Comparison of ENCODE assay signal across 1 cellular context in genomic region chr2:38978908-38979307, GRCh38.
TF ChIP-seq lines count a peak whose summit lies in the region.

No MANE protein-coding gene starts in this region.

TF ChIP-seq in GM23338, 12 proteins besides CTCF, POLR2A, EP300 and RAD21 (continued from another document):
- TF ChIP-seq, protein P1, sequence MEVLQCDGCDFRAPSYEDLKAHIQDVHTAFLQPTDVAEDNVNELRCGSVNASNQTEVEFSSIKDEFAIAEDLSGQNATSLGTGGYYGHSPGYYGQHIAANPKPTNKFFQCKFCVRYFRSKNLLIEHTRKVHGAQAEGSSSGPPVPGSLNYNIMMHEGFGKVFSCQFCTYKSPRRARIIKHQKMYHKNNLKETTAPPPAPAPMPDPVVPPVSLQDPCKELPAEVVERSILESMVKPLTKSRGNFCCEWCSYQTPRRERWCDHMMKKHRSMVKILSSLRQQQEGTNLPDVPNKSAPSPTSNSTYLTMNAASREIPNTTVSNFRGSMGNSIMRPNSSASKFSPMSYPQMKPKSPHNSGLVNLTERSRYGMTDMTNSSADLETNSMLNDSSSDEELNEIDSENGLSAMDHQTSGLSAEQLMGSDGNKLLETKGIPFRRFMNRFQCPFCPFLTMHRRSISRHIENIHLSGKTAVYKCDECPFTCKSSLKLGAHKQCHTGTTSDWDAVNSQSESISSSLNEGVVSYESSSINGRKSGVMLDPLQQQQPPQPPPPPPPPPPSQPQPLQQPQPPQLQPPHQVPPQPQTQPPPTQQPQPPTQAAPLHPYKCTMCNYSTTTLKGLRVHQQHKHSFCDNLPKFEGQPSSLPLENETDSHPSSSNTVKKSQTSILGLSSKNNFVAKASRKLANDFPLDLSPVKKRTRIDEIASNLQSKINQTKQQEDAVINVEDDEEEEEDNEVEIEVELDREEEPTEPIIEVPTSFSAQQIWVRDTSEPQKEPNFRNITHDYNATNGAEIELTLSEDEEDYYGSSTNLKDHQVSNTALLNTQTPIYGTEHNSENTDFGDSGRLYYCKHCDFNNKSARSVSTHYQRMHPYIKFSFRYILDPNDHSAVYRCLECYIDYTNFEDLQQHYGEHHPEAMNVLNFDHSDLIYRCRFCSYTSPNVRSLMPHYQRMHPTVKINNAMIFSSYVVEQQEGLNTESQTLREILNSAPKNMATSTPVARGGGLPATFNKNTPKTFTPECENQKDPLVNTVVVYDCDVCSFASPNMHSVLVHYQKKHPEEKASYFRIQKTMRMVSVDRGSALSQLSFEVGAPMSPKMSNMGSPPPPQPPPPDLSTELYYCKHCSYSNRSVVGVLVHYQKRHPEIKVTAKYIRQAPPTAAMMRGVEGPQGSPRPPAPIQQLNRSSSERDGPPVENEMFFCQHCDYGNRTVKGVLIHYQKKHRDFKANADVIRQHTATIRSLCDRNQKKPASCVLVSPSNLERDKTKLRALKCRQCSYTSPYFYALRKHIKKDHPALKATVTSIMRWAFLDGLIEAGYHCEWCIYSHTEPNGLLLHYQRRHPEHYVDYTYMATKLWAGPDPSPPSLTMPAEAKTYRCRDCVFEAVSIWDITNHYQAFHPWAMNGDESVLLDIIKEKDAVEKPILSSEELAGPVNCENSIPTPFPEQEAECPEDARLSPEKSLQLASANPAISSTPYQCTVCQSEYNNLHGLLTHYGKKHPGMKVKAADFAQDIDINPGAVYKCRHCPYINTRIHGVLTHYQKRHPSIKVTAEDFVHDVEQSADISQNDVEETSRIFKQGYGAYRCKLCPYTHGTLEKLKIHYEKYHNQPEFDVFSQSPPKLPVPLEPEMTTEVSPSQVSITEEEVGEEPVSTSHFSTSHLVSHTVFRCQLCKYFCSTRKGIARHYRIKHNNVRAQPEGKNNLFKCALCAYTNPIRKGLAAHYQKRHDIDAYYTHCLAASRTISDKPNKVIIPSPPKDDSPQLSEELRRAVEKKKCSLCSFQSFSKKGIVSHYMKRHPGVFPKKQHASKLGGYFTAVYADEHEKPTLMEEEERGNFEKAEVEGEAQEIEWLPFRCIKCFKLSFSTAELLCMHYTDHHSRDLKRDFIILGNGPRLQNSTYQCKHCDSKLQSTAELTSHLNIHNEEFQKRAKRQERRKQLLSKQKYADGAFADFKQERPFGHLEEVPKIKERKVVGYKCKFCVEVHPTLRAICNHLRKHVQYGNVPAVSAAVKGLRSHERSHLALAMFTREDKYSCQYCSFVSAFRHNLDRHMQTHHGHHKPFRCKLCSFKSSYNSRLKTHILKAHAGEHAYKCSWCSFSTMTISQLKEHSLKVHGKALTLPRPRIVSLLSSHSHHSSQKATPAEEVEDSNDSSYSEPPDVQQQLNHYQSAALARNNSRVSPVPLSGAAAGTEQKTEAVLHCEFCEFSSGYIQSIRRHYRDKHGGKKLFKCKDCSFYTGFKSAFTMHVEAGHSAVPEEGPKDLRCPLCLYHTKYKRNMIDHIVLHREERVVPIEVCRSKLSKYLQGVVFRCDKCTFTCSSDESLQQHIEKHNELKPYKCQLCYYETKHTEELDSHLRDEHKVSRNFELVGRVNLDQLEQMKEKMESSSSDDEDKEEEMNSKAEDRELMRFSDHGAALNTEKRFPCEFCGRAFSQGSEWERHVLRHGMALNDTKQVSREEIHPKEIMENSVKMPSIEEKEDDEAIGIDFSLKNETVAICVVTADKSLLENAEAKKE (CRISPR knock-in tag; IDR thresholded peaks at IDR 0.05): no peak
- TF ChIP-seq JUNB (IDR thresholded peaks at IDR 0.05; ENCODE audit: unreplicated experiment) (no peak), CREB1 (CRISPR knock-in tag; IDR thresholded peaks at IDR 0.05; ENCODE audit: low read depth) (no peak), POLR2AphosphoS5 (IDR thresholded peaks at IDR 0.05; ENCODE audit: low read depth) (no peak), ZNF331 (CRISPR knock-in tag; IDR thresholded peaks at IDR 0.05; ENCODE audit: low read depth) (no peak), STAT1 (IDR thresholded peaks at IDR 0.05; ENCODE audit: unreplicated experiment) (no peak), ETS1 (IDR thresholded peaks at IDR 0.05) (no peak)
